In genomic region chr4:84967292-84967651, GRCh38 we compare ENCODE assay signal across 1 cellular context.
TF ChIP-seq lines count a peak whose summit lies in the region.

No MANE protein-coding gene starts in this region.

TF ChIP-seq in HEK293, 187 proteins besides CTCF, POLR2A, EP300 and RAD21 (continued from another document):
- TF ChIP-seq ZBTB11 (tag by site-specific recombination; conservative IDR thresholded peaks at IDR 0.05; ENCODE audit: low read depth) (no peak), ZNF639 (tag by site-specific recombination; IDR thresholded peaks at IDR 0.05) (no peak)
TF ChIP-seq in HEK293: peak in this region for 0.
